Comparison of ENCODE assay signal across 8 cellular contexts in genomic region chr12:70849265-70849960, GRCh38.
DNase-seq lines count a peak whose midpoint lies in the region; ATAC-seq and TF ChIP-seq lines count a peak whose summit lies in the region.

No MANE protein-coding gene starts in this region.

- no peak overlapping the region for H3K4me3 Mint-ChIP-seq in activated naive CD4-positive, alpha-beta T cell treated with anti-CD3 and anti-CD28 coated beads for 36 hours

- ATAC-seq in Right ventricle myocardium superior (ENCODE audit: poor library complexity), result no peak
- no peak for ATAC-seq in Panc1

- no peak overlapping the region for H3K27ac Mint-ChIP-seq in activated naive CD4-positive, alpha-beta T cell treated with anti-CD3 and anti-CD28 coated beads for 36 hours

- peak; percentile 90 to 92 for DNase-seq in cardiac muscle cell (ENCODE audit: low read depth in 1 of 2, low spot score in 1 of 2)
- no peak for DNase-seq in Right ventricle myocardium superior
- no peak for DNase-seq in Panc1 (ENCODE audit: low read depth, low spot score)
- peak; percentile 6 for DNase-seq in foreskin melanocyte
- DNase-seq in transverse colon, result no peak
- DNase-seq in cortex of kidney (lab: John Stamatoyannopoulos, UW), result no peak
- DNase-seq in activated naive CD4-positive, alpha-beta T cell treated with anti-CD3 and anti-CD28 coated beads for 36 hours, result no peak
- no peak for DNase-seq in activated naive CD4-positive, alpha-beta T cell (lab: John Stamatoyannopoulos, UW)

- no peaks in the 10 kb centered on the region for H3K36me3 Mint-ChIP-seq in activated naive CD4-positive, alpha-beta T cell treated with anti-CD3 and anti-CD28 coated beads for 36 hours (ENCODE audit: low read depth)

- no peaks in the 10 kb centered on the region for H3K9me3 Mint-ChIP-seq in activated naive CD4-positive, alpha-beta T cell treated with anti-CD3 and anti-CD28 coated beads for 36 hours

- TF ChIP-seq POLR2A in transverse colon (IDR thresholded peaks at IDR 0.05), result no peak

- H3K4me1 Mint-ChIP-seq in activated naive CD4-positive, alpha-beta T cell treated with anti-CD3 and anti-CD28 coated beads for 36 hours (ENCODE audit: low read depth), result no peaks in the 10 kb centered on the region

- no peak overlapping the region for H3K4me3 ChIP-seq in cardiac muscle cell
- no peak overlapping the region for H3K4me3 ChIP-seq in Panc1 (ENCODE audit: low read depth in 2 of 2, low read length in 2 of 2)
- no peak overlapping the region for H3K4me3 ChIP-seq in transverse colon

- CTCF ChIA-PET in Panc1 (lab: Charles Lee), result interaction anchor here (1.6 kb wide), 1 partner anchor 116 kb away, joined by 3 read pairs; no protein-coding TSS in a partner anchor
- CTCF ChIA-PET in activated naive CD4-positive, alpha-beta T cell treated with anti-CD3 and anti-CD28 coated beads for 36 hours (lab: Charles Lee), result interaction anchor here (0.6 kb wide), 2 partner anchors 150 to 970 kb away, joined by 3 read pairs; no protein-coding TSS in a partner anchor

- H3K9me3 ChIP-seq in cardiac muscle cell (ENCODE audit: low read depth), result no peaks in the 10 kb centered on the region
- no peaks in the 10 kb centered on the region for H3K9me3 ChIP-seq in Panc1 (ENCODE audit: control insufficient read depth, insufficient read depth, low read depth, low read length)
- H3K9me3 ChIP-seq in transverse colon, result no peaks in the 10 kb centered on the region

- peaks cover 3% of the 10 kb centered on the region for H3K27me3 Mint-ChIP-seq in activated naive CD4-positive, alpha-beta T cell treated with anti-CD3 and anti-CD28 coated beads for 36 hours (ENCODE audit: low read depth)

- no TSS peak for BruUV-seq in Panc1 (replicated peaks; lab: Mats Ljungman, UMichigan)

- H3K27ac ChIP-seq in cardiac muscle cell, result peak overlapping the region; percentile 39
- no peak overlapping the region for H3K27ac ChIP-seq in Panc1 (ENCODE audit: low read length)
- no peak overlapping the region for H3K27ac ChIP-seq in transverse colon

- no peaks in the 10 kb centered on the region for H3K27me3 ChIP-seq in cardiac muscle cell
- H3K27me3 ChIP-seq in Panc1 (ENCODE audit: control insufficient read depth, insufficient read depth, low read length), result no peaks in the 10 kb centered on the region
- no peaks in the 10 kb centered on the region for H3K27me3 ChIP-seq in transverse colon

- POLR2A ChIA-PET in Panc1 (lab: Charles Lee), result no interaction called here

- H3K36me3 ChIP-seq in cardiac muscle cell, result no peaks in the 10 kb centered on the region
- no peaks in the 10 kb centered on the region for H3K36me3 ChIP-seq in Panc1 (ENCODE audit: control insufficient read depth, insufficient read depth, low read length)
- no peaks in the 10 kb centered on the region for H3K36me3 ChIP-seq in transverse colon

- H3K4me1 ChIP-seq in cardiac muscle cell (ENCODE audit: low read depth) (peaks cover 21% of the 10 kb centered on the region), Panc1 (ENCODE audit: control insufficient read depth, insufficient read depth, low read length) (no peaks in the 10 kb centered on the region), transverse colon (peaks cover 0 to 6% (median 0%) of the 10 kb centered on the region in 4 donors)

- peak; percentile 51 for TF ChIP-seq CTCF in cardiac muscle cell (IDR thresholded peaks at IDR 0.05; ENCODE audit: low read depth, low read length)
- peak; percentile 29; the same call in 1 of the 2 replicates for TF ChIP-seq CTCF in Panc1 (IDR thresholded peaks at IDR 0.05)
- peak; percentile 18 to 60 (median 40) for TF ChIP-seq CTCF in transverse colon (IDR thresholded peaks at IDR 0.05)

- no peak for TF ChIP-seq EP300 in transverse colon (IDR thresholded peaks at IDR 0.05; ENCODE audit: low read depth)

- intact Hi-C loops in Right ventricle myocardium superior (cut with DNase I) (no loop called here), Panc1 (cut with micrococcal nuclease; ENCODE audit: unreplicated experiment) (loop anchor here (5.0 kb wide), 1 partner anchor 117 kb away; no protein-coding TSS in a partner anchor), transverse colon (cut with DNase I; ENCODE audit: low total_unique reads) (no loop called here)
- intact Hi-C loops in activated naive CD4-positive, alpha-beta T cell treated with anti-CD3 and anti-CD28 coated beads for 36 hours (cut with micrococcal nuclease), result loop anchor here (1.0 kb wide), 1 partner anchor 116 kb away; no protein-coding TSS in a partner anchor

- in situ Hi-C loops in Panc1 (cut with HindIII; ENCODE audit: low pct_unique_long_range_greater_than_20kb, low sequenced_read_pairs) (no loop called here), transverse colon (cut with MboI; ENCODE audit: low pct_ligation_motif_present in 1 of 4, low pct_unique_long_range_greater_than_20kb in 1 of 4, low sequenced_read_pairs in 3 of 4) (loop anchor here in 1 of 4 donors (10.0 to 25.0 kb wide), 2 partner anchors 115 to 262 kb away; no protein-coding TSS in a partner anchor)

- 32 to 39% methylated on average over 3 of the region's 3 CpGs for WGBS in transverse colon (ENCODE audit: low coverage in 1 of 2), 2 donors

Comparison
In these comparisons a context has a peak if more than half of its experiments do, and no peak if none do; other contexts are left out.
1. DNase-seq: peak in cardiac muscle cell (2 of 2) and foreskin melanocyte (single experiment); none in Right ventricle myocardium superior (single experiment), Panc1 (single experiment), transverse colon (single experiment), cortex of kidney (single experiment), activated naive CD4-positive, alpha-beta T cell treated with anti-CD3 and anti-CD28 coated beads for 36 hours (single experiment) and activated naive CD4-positive, alpha-beta T cell (0 of 4).
2. intact Hi-C loops: an anchor here in Panc1 (5.0 kb wide) and activated naive CD4-positive, alpha-beta T cell treated with anti-CD3 and anti-CD28 coated beads for 36 hours (1.0 kb wide); none called in Right ventricle myocardium superior and transverse colon.
3. Peak in every context shown above with its lines, with median percentiles within 50 percentile points of each other: CTCF ChIP-seq.